Comparison of ENCODE assay signal across 26 cellular contexts in the genomic region with DNA sequence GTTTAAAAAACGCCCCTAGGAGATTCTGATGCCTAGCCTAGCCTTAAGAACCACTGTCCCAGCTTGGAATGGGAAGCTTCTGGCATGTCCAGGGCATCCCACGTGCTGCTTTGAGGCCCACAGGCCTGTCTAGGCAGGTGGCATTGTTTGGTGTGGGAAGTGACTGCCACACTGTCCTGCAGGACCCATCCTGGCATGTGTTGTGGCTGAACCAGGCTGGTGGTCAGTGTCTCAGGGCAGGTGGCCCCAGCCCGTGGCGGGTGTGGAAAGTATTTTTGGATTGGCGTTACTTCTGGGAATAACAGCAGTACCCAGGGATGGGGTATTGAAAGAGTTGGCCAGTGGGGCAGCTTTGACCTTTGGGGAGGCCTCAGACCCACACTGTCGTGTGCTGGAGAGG. TPM values are rescaled to one million over a fixed set of nuclear protein-coding genes. Genes with fewer than 3 reads are reported as not detected.
A peak's percentile ranks its signal among the peaks of the same experiment; 100 is the strongest.
DNase-seq lines count a peak whose midpoint lies in the region; ATAC-seq lines count a peak whose summit lies in the region.
"Had no signal": no experiment of that assay in that cellular context is flagged by ENCODE, and none has a peak within 500 bp of the region (broad histone marks: within the 10 kb centered on the region; RNA-seq: fewer than 3 reads in every experiment).

No MANE protein-coding gene starts in this region.

- H3K79me1 ChIP-seq in mesenchymal stem cell (replicated peaks; ENCODE audit: low read length, poor library complexity, severe bottlenecking) = peaks cover 13% of the 10 kb centered on the region

- H2AFZ ChIP-seq in mesenchymal stem cell (ENCODE audit: low read depth, low read length) = no peak overlapping the region
- H2AFZ ChIP-seq: PC-9 had no signal

- peaks cover 64% of the 10 kb centered on the region for H3K36me3 Mint-ChIP-seq in activated naive CD4-positive, alpha-beta T cell treated with anti-CD3 and anti-CD28 coated beads, Interleukin-2, amount 10 ng/mL, durations not matched to agents 7 days and 5 days
- H3K36me3 Mint-ChIP-seq in activated CD8-positive, alpha-beta T cell treated with anti-CD3 and anti-CD28 coated beads, Interleukin-2, amount 10 ng/mL, durations not matched to agents 7 days and 5 days (ENCODE audit: low read depth) = peaks cover 40% of the 10 kb centered on the region

- peaks cover 61 to 80% of the 10 kb centered on the region in 2 experiments for H3K36me3 ChIP-seq in mesenchymal stem cell (ENCODE audit: control insufficient read depth in 1 of 2, insufficient read depth in 2 of 2, low read depth in 1 of 2, low read length in 2 of 2)
- peaks cover 21 to 34% (median 27%) of the 10 kb centered on the region in 3 donors for H3K36me3 ChIP-seq in skeletal muscle tissue (ENCODE audit: control insufficient read depth in 3 of 3, insufficient read depth in 3 of 3, low read length in 3 of 3)

- H3K9me3 ChIP-seq in mesenchymal stem cell (ENCODE audit: control insufficient read depth, low read length) (no peaks in the 10 kb centered on the region), skeletal muscle tissue (ENCODE audit: control insufficient read depth in 3 of 3, low read length in 3 of 3) (no peaks in the 10 kb centered on the region)
- H3K9me3 ChIP-seq: left lung, upper lobe of left lung had no signal

- WGBS in mesenchymal stem cell = 94% methylated on average over 6 of the region's 6 CpGs

- no peak overlapping the region for H3K23ac ChIP-seq in mesenchymal stem cell (ENCODE audit: low read length in 2 of 2)

- CTCF ChIA-PET in activated naive CD4-positive, alpha-beta T cell treated with anti-CD3 and anti-CD28 coated beads, Interleukin-2, amount 10 ng/mL, durations not matched to agents 7 days and 5 days (lab: Charles Lee) = interaction anchor here (1.1 kb wide), 1 partner anchor 16 kb away, joined by 3 read pairs; no protein-coding TSS in a partner anchor
- CTCF ChIA-PET in activated CD8-positive, alpha-beta T cell treated with anti-CD3 and anti-CD28 coated beads, Interleukin-2, amount 10 ng/mL, durations not matched to agents 7 days and 5 days (lab: Charles Lee) = interaction anchor here (0.6 kb wide), 1 partner anchor 470 kb away, joined by 3 read pairs; no protein-coding TSS in a partner anchor

- no peak overlapping the region for H4K91ac ChIP-seq in mesenchymal stem cell (ENCODE audit: low read length)

- peak overlapping the region; percentile 86 for H2AK5ac ChIP-seq in mesenchymal stem cell (ENCODE audit: low read length, severe bottlenecking)

- H3K4me3 ChIP-seq in mesenchymal stem cell (ENCODE audit: insufficient read depth in 1 of 2, low read depth in 1 of 2, low read length in 2 of 2) = no peak overlapping the region
- no peak overlapping the region for H3K4me3 ChIP-seq in skeletal muscle tissue (ENCODE audit: low read length in 3 of 3)
- H3K4me3 ChIP-seq: left lung, PC-9, upper lobe of left lung had no signal

- no peak for DNase-seq in activated naive CD4-positive, alpha-beta T cell treated with anti-CD3 and anti-CD28 coated beads, Interleukin-2, amount 10 ng/mL, durations not matched to agents 7 days and 5 days
- no peak for DNase-seq in activated naive CD4-positive, alpha-beta T cell (lab: John Stamatoyannopoulos, UW)
- DNase-seq in activated CD8-positive, alpha-beta T cell treated with anti-CD3 and anti-CD28 coated beads, Interleukin-2, amount 10 ng/mL, durations not matched to agents 7 days and 5 days = no peak
- DNase-seq in mesenchymal stem cell = no peak
- DNase-seq in GOT3 (lab: John Stamatoyannopoulos, UW) = no peak
- DNase-seq: activated CD4-positive, alpha-beta T cell treated with anti-CD3 and anti-CD28 coated beads for 48 hours; activated CD8-positive, alpha-beta memory T cell treated with anti-CD3 and anti-CD28 coated beads, Interleukin-2, amount 50 U/mL, for 48 hours; activated effector memory CD4-positive, alpha-beta T cell treated with anti-CD3 and anti-CD28 coated beads, Interleukin-2, amount 50 U/mL, for 16 hours; central memory CD4-positive, alpha-beta T cell; endodermal cell; glutamatergic neuron; Kasumi-1; NCI-H1436 treated with DMSO at 0.1 percent for 48 hours; NCI-H226; NCI-H526 treated with DMSO at 0.1 percent for 48 hours; PC-9; stimulated activated naive B cell treated with anti-CD40 and anti-IgM and Interleukin-4, amounts not matched to agents 10 μg/mL and 1 μg/mL and 100 μg/mL, for 72 hours; upper lobe of left lung had no signal

- no peak overlapping the region for H3K4me3 Mint-ChIP-seq in activated naive CD4-positive, alpha-beta T cell treated with anti-CD3 and anti-CD28 coated beads, Interleukin-2, amount 10 ng/mL, durations not matched to agents 7 days and 5 days
- no peak overlapping the region for H3K4me3 Mint-ChIP-seq in activated CD8-positive, alpha-beta T cell treated with anti-CD3 and anti-CD28 coated beads, Interleukin-2, amount 10 ng/mL, durations not matched to agents 7 days and 5 days
- H3K4me3 Mint-ChIP-seq: dendritic cell treated with granulocyte-macrophage colony-stimulating factor and Interleukin-4, amounts not matched to agents 40 ng/mL and 50 ng/mL, for 4 days; endodermal cell; memory B cell; stimulated activated naive B cell treated with anti-CD40 and anti-IgM and Interleukin-4, amounts not matched to agents 10 μg/mL and 1 μg/mL and 100 μg/mL, for 72 hours had no signal

- peak overlapping the region; percentile 75 for H3K27ac Mint-ChIP-seq in activated naive CD4-positive, alpha-beta T cell treated with anti-CD3 and anti-CD28 coated beads, Interleukin-2, amount 10 ng/mL, durations not matched to agents 7 days and 5 days
- H3K27ac Mint-ChIP-seq in activated CD8-positive, alpha-beta T cell treated with anti-CD3 and anti-CD28 coated beads, Interleukin-2, amount 10 ng/mL, durations not matched to agents 7 days and 5 days = peak overlapping the region; percentile 55
- H3K27ac Mint-ChIP-seq: dendritic cell treated with granulocyte-macrophage colony-stimulating factor and Interleukin-4, amounts not matched to agents 40 ng/mL and 50 ng/mL, for 4 days had no signal

- peak overlapping the region in 1 of 2 experiments; percentile 84 for H3K14ac ChIP-seq in mesenchymal stem cell (ENCODE audit: low read length in 2 of 2)

- H2BK120ac ChIP-seq in mesenchymal stem cell (ENCODE audit: low read depth, low read length) = no peak overlapping the region

- no peak for ATAC-seq in activated CD8-positive, alpha-beta T cell treated with anti-CD3 and anti-CD28 coated beads, Interleukin-2, amount 10 ng/mL, durations not matched to agents 7 days and 5 days
- no peak for ATAC-seq in GM18868 (IDR thresholded peaks at IDR 0.05; ENCODE audit: unreplicated experiment)
- ATAC-seq: HCT116; left lung; SK-N-SH treated with all-trans-retinoic acid at 6 μM for 48 hours; stimulated activated naive B cell treated with anti-CD40 and anti-IgM and Interleukin-4, amounts not matched to agents 10 μg/mL and 1 μg/mL and 100 μg/mL, for 72 hours had no signal

- H4K8ac ChIP-seq in mesenchymal stem cell (ENCODE audit: low read length) = peak overlapping the region; percentile 31

- peak overlapping the region in 1 of 2 experiments; percentile 79 for H3K18ac ChIP-seq in mesenchymal stem cell (ENCODE audit: low read depth in 1 of 2, low read length in 2 of 2)

- no peak overlapping the region for H3K9ac ChIP-seq in mesenchymal stem cell (ENCODE audit: low read length)
- peak overlapping the region in 2 of 3 donors; percentile 16 to 32 for H3K9ac ChIP-seq in skeletal muscle tissue (ENCODE audit: low read depth in 1 of 3, low read length in 3 of 3)

- H3K27ac ChIP-seq in mesenchymal stem cell (ENCODE audit: low read length, poor library complexity, severe bottlenecking) (no peak overlapping the region), skeletal muscle tissue (ENCODE audit: low read depth, low read length) (peak overlapping the region; percentile 7)
- H3K27ac ChIP-seq: PC-9 had no signal

- H3K4me1 ChIP-seq in mesenchymal stem cell (ENCODE audit: control insufficient read depth, insufficient read depth, low read depth, low read length) (peaks cover 52% of the 10 kb centered on the region), skeletal muscle tissue (ENCODE audit: control insufficient read depth in 3 of 3, insufficient read depth in 3 of 3, low read length in 3 of 3) (peaks cover 41 to 57% (median 57%) of the 10 kb centered on the region in 3 donors)

- H2BK12ac ChIP-seq in mesenchymal stem cell (ENCODE audit: low read length in 2 of 2) = peak overlapping the region in 1 of 2 experiments; percentile 71

- H3K4ac ChIP-seq in mesenchymal stem cell (ENCODE audit: low read depth in 1 of 2, low read length in 2 of 2) = no peak overlapping the region

- no peaks in the 10 kb centered on the region for H3K27me3 ChIP-seq in mesenchymal stem cell (ENCODE audit: control insufficient read depth in 1 of 2, insufficient read depth in 1 of 2, low read length in 2 of 2)
- H3K27me3 ChIP-seq in skeletal muscle tissue (ENCODE audit: control insufficient read depth in 3 of 3, insufficient read depth in 3 of 3, low read length in 3 of 3) = no peaks in the 10 kb centered on the region
- H3K27me3 ChIP-seq: left lung, upper lobe of left lung had no signal

- no peaks in the 10 kb centered on the region for H3K27me3 Mint-ChIP-seq in activated naive CD4-positive, alpha-beta T cell treated with anti-CD3 and anti-CD28 coated beads, Interleukin-2, amount 10 ng/mL, durations not matched to agents 7 days and 5 days
- no peaks in the 10 kb centered on the region for H3K27me3 Mint-ChIP-seq in activated CD8-positive, alpha-beta T cell treated with anti-CD3 and anti-CD28 coated beads, Interleukin-2, amount 10 ng/mL, durations not matched to agents 7 days and 5 days (ENCODE audit: low read depth)
- H3K27me3 Mint-ChIP-seq: dendritic cell treated with granulocyte-macrophage colony-stimulating factor and Interleukin-4, amounts not matched to agents 40 ng/mL and 50 ng/mL, for 4 days; memory B cell; progenitor cell of endocrine pancreas; stimulated activated naive B cell treated with anti-CD40 and anti-IgM and Interleukin-4, amounts not matched to agents 10 μg/mL and 1 μg/mL and 100 μg/mL, for 72 hours had no signal

- no peak overlapping the region for H2BK15ac ChIP-seq in mesenchymal stem cell (ENCODE audit: low read depth, poor library complexity, severe bottlenecking)

- H2BK5ac ChIP-seq in mesenchymal stem cell (ENCODE audit: low read depth, low read length, poor library complexity, severe bottlenecking) = no peak overlapping the region

- H3K9me3 Mint-ChIP-seq in activated naive CD4-positive, alpha-beta T cell treated with anti-CD3 and anti-CD28 coated beads, Interleukin-2, amount 10 ng/mL, durations not matched to agents 7 days and 5 days = no peaks in the 10 kb centered on the region
- no peaks in the 10 kb centered on the region for H3K9me3 Mint-ChIP-seq in activated CD8-positive, alpha-beta T cell treated with anti-CD3 and anti-CD28 coated beads, Interleukin-2, amount 10 ng/mL, durations not matched to agents 7 days and 5 days (ENCODE audit: insufficient read depth)
- H3K9me3 Mint-ChIP-seq: dendritic cell treated with granulocyte-macrophage colony-stimulating factor and Interleukin-4, amounts not matched to agents 40 ng/mL and 50 ng/mL, for 4 days; endodermal cell; memory B cell; stimulated activated naive B cell treated with anti-CD40 and anti-IgM and Interleukin-4, amounts not matched to agents 10 μg/mL and 1 μg/mL and 100 μg/mL, for 72 hours had no signal

- POLR2A ChIA-PET in activated CD8-positive, alpha-beta T cell treated with anti-CD3 and anti-CD28 coated beads, Interleukin-2, amount 10 ng/mL, durations not matched to agents 7 days and 5 days (lab: Charles Lee) = interaction anchor here (1.7 kb wide), 1 partner anchor 25 kb away, joined by 5 read pairs; no protein-coding TSS in a partner anchor

- no peak overlapping the region for H3K4me2 ChIP-seq in mesenchymal stem cell (ENCODE audit: low read length, poor library complexity, severe bottlenecking)
- H3K4me2 ChIP-seq: PC-9 had no signal

- peaks cover 51% of the 10 kb centered on the region for H3K4me1 Mint-ChIP-seq in activated naive CD4-positive, alpha-beta T cell treated with anti-CD3 and anti-CD28 coated beads, Interleukin-2, amount 10 ng/mL, durations not matched to agents 7 days and 5 days
- H3K4me1 Mint-ChIP-seq in activated CD8-positive, alpha-beta T cell treated with anti-CD3 and anti-CD28 coated beads, Interleukin-2, amount 10 ng/mL, durations not matched to agents 7 days and 5 days (ENCODE audit: low read depth) = peaks cover 43% of the 10 kb centered on the region

RNA-seq across cellular contexts. Expression of gene PGS1, which starts 27.9 kb away (rescaled TPM):
- total RNA-seq in activated CD8-positive, alpha-beta T cell treated with anti-CD3 and anti-CD28 coated beads, Interleukin-2, amount 10 ng/mL, durations not matched to agents 7 days and 5 days = 10 to 100 TPM; 46.5 to 51.0 TPM
- polyA plus RNA-seq in mesenchymal stem cell (2013, experiment 1 of 2) = 21.8 TPM
- 22.1 TPM for polyA plus RNA-seq in mesenchymal stem cell (2013, experiment 2 of 2)
- 15.1 TPM for total RNA-seq in skeletal muscle tissue

RNA-seq across cellular contexts. Expression of gene SOCS3, which starts 46.5 kb away (rescaled TPM):
- total RNA-seq in activated CD8-positive, alpha-beta T cell treated with anti-CD3 and anti-CD28 coated beads, Interleukin-2, amount 10 ng/mL, durations not matched to agents 7 days and 5 days = 1 to 10 TPM; 9.1 TPM
- polyA plus RNA-seq in mesenchymal stem cell (2013, experiment 1 of 2) = 64.5 TPM
- 62.3 TPM for polyA plus RNA-seq in mesenchymal stem cell (2013, experiment 2 of 2)
- total RNA-seq in skeletal muscle tissue = 15.7 TPM
